ENCODE assay signal across 8 cellular contexts in genomic region chr21:42746593-42747266, GRCh38.
A peak's percentile ranks its signal among the peaks of the same experiment; 100 is the strongest.
DNase-seq lines count a peak whose midpoint lies in the region; ATAC-seq and TF ChIP-seq lines count a peak whose summit lies in the region.

No MANE protein-coding gene starts in this region.

- H3K4me1 ChIP-seq in OCI-LY1 (ENCODE audit: insufficient read depth, low read length, severe bottlenecking) (peaks cover 10% of the 10 kb centered on the region), left lung (peaks cover 0 to 22% of the 10 kb centered on the region in 2 donors)

- H3K4me1 Mint-ChIP-seq in activated T-helper 1 cell treated with anti-CD3 and anti-CD28 coated beads, Interleukin-12 subunit alpha, Interleukin-12 subunit beta, Interleukin-2, Interleukin-4 antibody, amounts not matched to agents 30 ng/mL and 10 ng/mL and 1 ng/mL, durations not matched to agents 14 hours and 24 hours and 36 hours (ENCODE audit: low read depth), result peaks cover 23% of the 10 kb centered on the region
- peaks cover 14% of the 10 kb centered on the region for H3K4me1 Mint-ChIP-seq in stimulated activated memory B cell treated with anti-CD40 and anti-IgM and Interleukin-4, amounts not matched to agents 10 μg/mL and 1 μg/mL and 100 μg/mL, for 72 hours
- no peaks in the 10 kb centered on the region for H3K4me1 Mint-ChIP-seq in chondrocyte (ENCODE audit: low read depth)

- H3F3A ChIP-seq in OCI-LY1 (ENCODE audit: insufficient read depth, low read length), result no peaks in the 10 kb centered on the region

- TF ChIP-seq CTCF in OCI-LY1 (IDR thresholded peaks at IDR 0.05; ENCODE audit: low read length), result no peak
- no peak for TF ChIP-seq CTCF in left lung (IDR thresholded peaks at IDR 0.05)
- TF ChIP-seq CTCF in chondrocyte (IDR thresholded peaks at IDR 0.05), result no peak

- H3K36me3 Mint-ChIP-seq in activated T-helper 1 cell treated with anti-CD3 and anti-CD28 coated beads, Interleukin-12 subunit alpha, Interleukin-12 subunit beta, Interleukin-2, Interleukin-4 antibody, amounts not matched to agents 30 ng/mL and 10 ng/mL and 1 ng/mL, durations not matched to agents 14 hours and 24 hours and 36 hours (ENCODE audit: low read depth), result no peaks in the 10 kb centered on the region
- H3K36me3 Mint-ChIP-seq in stimulated activated memory B cell treated with anti-CD40 and anti-IgM and Interleukin-4, amounts not matched to agents 10 μg/mL and 1 μg/mL and 100 μg/mL, for 72 hours, result no peaks in the 10 kb centered on the region
- no peaks in the 10 kb centered on the region for H3K36me3 Mint-ChIP-seq in chondrocyte (ENCODE audit: low read depth)

- H3K27me3 ChIP-seq in OCI-LY1 (ENCODE audit: insufficient read depth, low read length) (peaks cover 27% of the 10 kb centered on the region), left lung (no peaks in the 10 kb centered on the region)

- H4K20me1 ChIP-seq in OCI-LY1 (ENCODE audit: insufficient read depth, low read length), result no peaks in the 10 kb centered on the region

- H3K4me3 ChIP-seq in OCI-LY1 (ENCODE audit: low read depth, low read length, poor library complexity, severe bottlenecking) (peak overlapping the region; percentile 4), left lung (peak overlapping the region in 1 of 2 donors; percentile 16)

- no peaks in the 10 kb centered on the region for H3K36me3 ChIP-seq in OCI-LY1 (ENCODE audit: insufficient read depth, low read length)
- no peaks in the 10 kb centered on the region for H3K36me3 ChIP-seq in left lung

- H3K79me2 ChIP-seq in OCI-LY1 (ENCODE audit: insufficient read depth, low read length), result no peaks in the 10 kb centered on the region

- no peak overlapping the region; the same call in 1 of the 2 replicates for H3K4me2 ChIP-seq in OCI-LY1 (ENCODE audit: low read length)

- H3K9me3 Mint-ChIP-seq in activated T-helper 1 cell treated with anti-CD3 and anti-CD28 coated beads, Interleukin-12 subunit alpha, Interleukin-12 subunit beta, Interleukin-2, Interleukin-4 antibody, amounts not matched to agents 30 ng/mL and 10 ng/mL and 1 ng/mL, durations not matched to agents 14 hours and 24 hours and 36 hours, result no peaks in the 10 kb centered on the region
- no peaks in the 10 kb centered on the region for H3K9me3 Mint-ChIP-seq in stimulated activated memory B cell treated with anti-CD40 and anti-IgM and Interleukin-4, amounts not matched to agents 10 μg/mL and 1 μg/mL and 100 μg/mL, for 72 hours
- H3K9me3 Mint-ChIP-seq in chondrocyte (ENCODE audit: low read depth), result no peaks in the 10 kb centered on the region

- H3K9me3 ChIP-seq in OCI-LY1 (ENCODE audit: low read length) (no peaks in the 10 kb centered on the region), left lung (no peaks in the 10 kb centered on the region)

- peak; percentile 33 for DNase-seq in activated T-helper 1 cell treated with anti-CD3 and anti-CD28 coated beads, Interleukin-12 subunit alpha, Interleukin-12 subunit beta, Interleukin-2, Interleukin-4 antibody, amounts not matched to agents 30 ng/mL and 10 ng/mL and 1 ng/mL, durations not matched to agents 14 hours and 24 hours and 36 hours (ENCODE audit: low spot score)
- DNase-seq in left lung (peak; percentile 82 to 91), NCI-H82 treated with DMSO at 0.1 percent for 48 hours (lab: John Stamatoyannopoulos, UW; ENCODE audit: unreplicated experiment) (no peak), chondrocyte (ENCODE audit: low spot score) (no peak), DMS114 treated with DMSO at 0.1 percent for 48 hours (lab: John Stamatoyannopoulos, UW; ENCODE audit: unreplicated experiment) (no peak)

- peak overlapping the region; percentile 91 for H3K27ac Mint-ChIP-seq in activated T-helper 1 cell treated with anti-CD3 and anti-CD28 coated beads, Interleukin-12 subunit alpha, Interleukin-12 subunit beta, Interleukin-2, Interleukin-4 antibody, amounts not matched to agents 30 ng/mL and 10 ng/mL and 1 ng/mL, durations not matched to agents 14 hours and 24 hours and 36 hours
- peak overlapping the region; percentile 42 for H3K27ac Mint-ChIP-seq in stimulated activated memory B cell treated with anti-CD40 and anti-IgM and Interleukin-4, amounts not matched to agents 10 μg/mL and 1 μg/mL and 100 μg/mL, for 72 hours
- no peak overlapping the region for H3K27ac Mint-ChIP-seq in chondrocyte (ENCODE audit: unreplicated experiment)

- H3K27ac ChIP-seq in OCI-LY1 (ENCODE audit: low read depth, low read length, poor library complexity, severe bottlenecking) (no peak overlapping the region), left lung (peak overlapping the region; percentile 39 to 86)

- peak overlapping the region; percentile 39 for H3K4me3 Mint-ChIP-seq in activated T-helper 1 cell treated with anti-CD3 and anti-CD28 coated beads, Interleukin-12 subunit alpha, Interleukin-12 subunit beta, Interleukin-2, Interleukin-4 antibody, amounts not matched to agents 30 ng/mL and 10 ng/mL and 1 ng/mL, durations not matched to agents 14 hours and 24 hours and 36 hours
- peak overlapping the region; percentile 53 for H3K4me3 Mint-ChIP-seq in stimulated activated memory B cell treated with anti-CD40 and anti-IgM and Interleukin-4, amounts not matched to agents 10 μg/mL and 1 μg/mL and 100 μg/mL, for 72 hours
- no peak overlapping the region for H3K4me3 Mint-ChIP-seq in chondrocyte (ENCODE audit: unreplicated experiment)

- peak; percentile 69 for ATAC-seq in left lung
- peak; percentile 34 for ATAC-seq in stimulated activated memory B cell treated with anti-CD40 and anti-IgM and Interleukin-4, amounts not matched to agents 10 μg/mL and 1 μg/mL and 100 μg/mL, for 72 hours
- ATAC-seq in HG02981 (IDR thresholded peaks at IDR 0.05; ENCODE audit: unreplicated experiment), result no peak

- no peak overlapping the region for H3K9ac ChIP-seq in OCI-LY1 (ENCODE audit: low read length)

- H3K9me2 ChIP-seq in OCI-LY1 (ENCODE audit: low read depth, low read length), result no peaks in the 10 kb centered on the region

- H3K27me3 Mint-ChIP-seq in activated T-helper 1 cell treated with anti-CD3 and anti-CD28 coated beads, Interleukin-12 subunit alpha, Interleukin-12 subunit beta, Interleukin-2, Interleukin-4 antibody, amounts not matched to agents 30 ng/mL and 10 ng/mL and 1 ng/mL, durations not matched to agents 14 hours and 24 hours and 36 hours (ENCODE audit: insufficient read depth), result peaks cover 2% of the 10 kb centered on the region
- peaks cover 57% of the 10 kb centered on the region for H3K27me3 Mint-ChIP-seq in stimulated activated memory B cell treated with anti-CD40 and anti-IgM and Interleukin-4, amounts not matched to agents 10 μg/mL and 1 μg/mL and 100 μg/mL, for 72 hours
- H3K27me3 Mint-ChIP-seq in chondrocyte (ENCODE audit: low read depth), result peaks cover 23% of the 10 kb centered on the region

- H2AFZ ChIP-seq in OCI-LY1 (ENCODE audit: low read length), result no peak overlapping the region

- intact Hi-C loops in activated T-helper 1 cell treated with anti-CD3 and anti-CD28 coated beads, Interleukin-12 subunit alpha, Interleukin-12 subunit beta, Interleukin-2, Interleukin-4 antibody, amounts not matched to agents 30 ng/mL and 10 ng/mL and 1 ng/mL, durations not matched to agents 14 hours and 24 hours and 36 hours (cut with micrococcal nuclease), result loop anchor here (1.0 to 5.0 kb wide), 2 partner anchors 8 to 71 kb away; no protein-coding TSS in a partner anchor
- intact Hi-C loops in left lung (cut with DNase I), result no loop called here

Comparison
In these comparisons a context has a peak if more than half of its experiments do, and no peak if none do; other contexts are left out.
1. DNase-seq: peak in activated T-helper 1 cell treated with anti-CD3 and anti-CD28 coated beads, Interleukin-12 subunit alpha, Interleukin-12 subunit beta, Interleukin-2, Interleukin-4 antibody, amounts not matched to agents 30 ng/mL and 10 ng/mL and 1 ng/mL, durations not matched to agents 14 hours and 24 hours and 36 hours (single experiment) and left lung (2 of 2); none in NCI-H82 treated with DMSO at 0.1 percent for 48 hours (single experiment), chondrocyte (single experiment) and DMS114 treated with DMSO at 0.1 percent for 48 hours (single experiment).